8 cellular contexts compared by ENCODE assay signal in genomic region chr18:21612125-21613100, GRCh38. TPM values are rescaled to one million over a fixed set of nuclear protein-coding genes. Genes with fewer than 3 reads are reported as not detected.
DNase-seq lines count a peak whose midpoint lies in the region; ATAC-seq and TF ChIP-seq lines count a peak whose summit lies in the region.

Gene SNRPD1, plus strand, starts transcription at chr18:21612314. Its CDS starts 116 bp downstream, at chr18:21612430.

- TF ChIP-seq CTCF in LNCAP (IDR thresholded peaks at IDR 0.05): peak; percentile 97
- TF ChIP-seq CTCF in fibroblast of mammary gland (conservative IDR thresholded peaks at IDR 0.05; ENCODE audit: control insufficient read depth, insufficient read depth, low read depth, low read length): peak; percentile 78
- peak; percentile 89 for TF ChIP-seq CTCF in natural killer cell (IDR thresholded peaks at IDR 0.05)

- DNase-seq in ELR (ENCODE audit: low read depth) (peak; percentile 94), GOT3 (lab: John Stamatoyannopoulos, UW) (peak; percentile 59), RPMI8226 (peak; percentile 97), fibroblast of mammary gland (ENCODE audit: low read depth) (peak; percentile 89), natural killer cell (peak; percentile 90)
- peak; percentile 84 for DNase-seq in stimulated activated naive CD4-positive, alpha-beta T cell treated with Interleukin-2 at 50 U/mL for 16 hours (lab: John Stamatoyannopoulos, UW)

- peak within 1 kb of the TSS; percentile 86 for H3K4me3 Mint-ChIP-seq in activated T-helper 17 cell treated with anti-CD3 and anti-CD28 coated beads, Interleukin-2, amount 50 U/mL, for 72 hours
- H3K4me3 Mint-ChIP-seq in natural killer cell: peak within 1 kb of the TSS; percentile 99

- peak within 1 kb of the TSS; percentile 93 for H3K27ac Mint-ChIP-seq in activated T-helper 17 cell treated with anti-CD3 and anti-CD28 coated beads, Interleukin-2, amount 50 U/mL, for 72 hours
- H3K27ac Mint-ChIP-seq in natural killer cell: peak within 1 kb of the TSS; percentile 96 to 98

- no peaks in the 10 kb centered on the region for H3K27me3 Mint-ChIP-seq in activated T-helper 17 cell treated with anti-CD3 and anti-CD28 coated beads, Interleukin-2, amount 50 U/mL, for 72 hours
- no peaks in the 10 kb centered on the region for H3K27me3 Mint-ChIP-seq in natural killer cell (ENCODE audit: low read depth in 2 of 2)

- no peaks in the 10 kb centered on the region for H3K9me3 Mint-ChIP-seq in activated T-helper 17 cell treated with anti-CD3 and anti-CD28 coated beads, Interleukin-2, amount 50 U/mL, for 72 hours
- no peaks in the 10 kb centered on the region for H3K9me3 Mint-ChIP-seq in natural killer cell

- intact Hi-C loops in natural killer cell (cut with micrococcal nuclease): loop anchor here (1.0 kb wide), 2 partner anchors 12 to 92 kb away; partner anchors contain the start of genes ABHD3 and ESCO1

- H3K36me3 Mint-ChIP-seq in activated T-helper 17 cell treated with anti-CD3 and anti-CD28 coated beads, Interleukin-2, amount 50 U/mL, for 72 hours (ENCODE audit: low read depth): peaks cover 53% of the 10 kb centered on the region
- no peaks in the 10 kb centered on the region for H3K36me3 Mint-ChIP-seq in natural killer cell

- peak within 1 kb of the TSS; percentile 98 for H3K4me3 ChIP-seq in fibroblast of mammary gland (ENCODE audit: control insufficient read depth, low read depth, low read length)

- ATAC-seq in activated T-helper 17 cell treated with anti-CD3 and anti-CD28 coated beads, Interleukin-2, amount 50 U/mL, for 72 hours (replicated peaks): peak; percentile 99
- ATAC-seq in natural killer cell: peak; percentile 98 to 100 (median 98)

- peaks cover 18% of the 10 kb centered on the region for H3K4me1 Mint-ChIP-seq in activated T-helper 17 cell treated with anti-CD3 and anti-CD28 coated beads, Interleukin-2, amount 50 U/mL, for 72 hours
- peaks cover 18 to 29% of the 10 kb centered on the region in 2 donors for H3K4me1 Mint-ChIP-seq in natural killer cell

RNA-seq across cellular contexts. Expression of gene SNRPD1, which starts in this region (rescaled TPM):
- total RNA-seq in activated T-helper 17 cell treated with anti-CD3 and anti-CD28 coated beads, Interleukin-2, amount 50 U/mL, for 72 hours: 100 to 1,000 TPM in 1 of 2 donors, 10 to 100 TPM in 1; 69.2 to 134 TPM
- 10 to 100 TPM; 28.0 to 33.8 (median 31.6) TPM for total RNA-seq in natural killer cell

Comparison
In these comparisons a context has a peak if more than half of its experiments do, and no peak if none do; other contexts are left out.
1. Peak in every context shown above with its lines: DNase-seq, ATAC-seq and H3K4me3 ChIP-seq.